In the genomic region with DNA sequence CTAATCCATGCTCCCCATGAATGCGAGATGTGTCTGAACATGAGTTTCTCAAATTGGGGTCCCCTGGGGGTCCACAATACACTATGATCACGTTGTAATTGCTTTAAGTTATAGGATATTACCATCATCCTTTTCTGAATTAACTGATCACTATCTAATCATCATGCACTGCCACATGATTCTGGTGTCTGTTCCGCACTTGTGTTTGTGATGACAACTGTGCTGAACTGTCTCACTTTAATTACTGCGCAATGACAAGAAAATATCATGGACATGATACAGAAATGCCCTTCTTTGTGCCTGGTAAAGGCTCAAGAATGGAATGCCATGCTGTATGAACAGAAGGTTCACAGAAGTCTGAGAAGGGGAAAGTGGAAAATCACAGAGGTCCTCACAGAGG, we compare ENCODE assay signal across 31 cellular contexts.
"Had no signal": no experiment of that assay in that cellular context is flagged by ENCODE, and none has a peak within 500 bp of the region (broad histone marks: within the 10 kb centered on the region; RNA-seq: fewer than 3 reads in every experiment).

No MANE protein-coding gene starts in this region.

- ATAC-seq: activated naive CD4-positive, alpha-beta T cell treated with anti-CD3 and anti-CD28 coated beads, Interleukin-2, amount 50 U/mL, for 72 hours; activated naive CD8-positive, alpha-beta T cell treated with anti-CD3 and anti-CD28 coated beads, Interleukin-2, amount 50 U/mL, for 24 hours; activated T-cell treated with anti-CD3 and anti-CD28 coated beads, Interleukin-2, amount 50 U/mL, for 4 hours; activated T-cell treated with anti-CD3 and anti-CD28 coated beads, Interleukin-2, amount 50 U/mL, for 72 hours; activated T-helper 17 cell treated with anti-CD3 and anti-CD28 coated beads, Interleukin-2, amount 50 U/mL, for 72 hours; body of pancreas had no signal

- H3K27me3 ChIP-seq: adrenal gland, ascending aorta, body of pancreas, brain microvascular endothelial cell, breast epithelium had no signal

- H3K27ac ChIP-seq: adrenal gland, ascending aorta, body of pancreas, brain microvascular endothelial cell, breast epithelium, cardiac muscle cell had no signal

- H3K36me3 ChIP-seq: adrenal gland, ascending aorta, brain microvascular endothelial cell, breast epithelium, cardiac muscle cell had no signal

- DNase-seq: activated effector memory CD4-positive, alpha-beta T cell treated with anti-CD3 and anti-CD28 coated beads, Interleukin-2, amount 50 U/mL, for 16 hours; activated effector memory CD4-positive, alpha-beta T cell treated with Interleukin-2 at 50 U/mL for 16 hours; activated gamma-delta T cell; activated gamma-delta T cell treated with Interleukin-2 at 50 U/mL for 16 hours; activated naive CD4-positive, alpha-beta T cell; activated naive CD4-positive, alpha-beta T cell treated with anti-CD3 and anti-CD28 coated beads for 36 hours; activated naive CD4-positive, alpha-beta T cell treated with anti-CD3 and anti-CD28 coated beads, Interleukin-2, amount 10 ng/mL, durations not matched to agents 7 days and 5 days; activated naive CD4-positive, alpha-beta T cell treated with anti-CD3 and anti-CD28 coated beads, Interleukin-2, amount 50 U/mL, for 16 hours; activated naive CD4-positive, alpha-beta T cell treated with Interleukin-2 at 50 U/mL for 16 hours; activated naive CD8-positive, alpha-beta T cell treated with anti-CD3 and anti-CD28 coated beads for 36 hours; activated naive CD8-positive, alpha-beta T cell treated with anti-CD3 and anti-CD28 coated beads, Interleukin-2, amount 10 ng/mL, durations not matched to agents 7 days and 5 days; activated naive CD8-positive, alpha-beta T cell treated with anti-CD3 and anti-CD28 coated beads, Interleukin-2, amount 50 U/mL, for 24 hours; activated T-cell treated with anti-CD3 and anti-CD28 coated beads, Interleukin-2, amount 50 U/mL, for 24 hours; activated T-cell treated with anti-CD3 and anti-CD28 coated beads, Interleukin-2, amount 50 U/mL, for 4 hours; activated T-cell treated with anti-CD3 and anti-CD28 coated beads, Interleukin-2, amount 50 U/mL, for 48 hours; activated T-cell treated with anti-CD3 and anti-CD28 coated beads, Interleukin-2, amount 50 U/mL, for 72 hours; adrenal gland; amniotic stem cell; amygdala; anterior cingulate cortex; aorta; body of pancreas; brain microvascular endothelial cell; caudate nucleus; central memory CD4-positive, alpha-beta T cell; cerebellar nuclear complex had no signal

- H3K4me1 ChIP-seq: adrenal gland, ascending aorta, body of pancreas, breast epithelium had no signal

- H3K9me3 ChIP-seq: adrenal gland, ascending aorta, body of pancreas had no signal

- H3K4me3 ChIP-seq: adrenal gland, ascending aorta, body of pancreas, breast epithelium, cardiac muscle cell had no signal
